ENCODE assay signal across 13 cellular contexts in genomic region chr2:148338544-148338943, GRCh38.
A peak's percentile ranks its signal among the peaks of the same experiment; 100 is the strongest.
DNase-seq lines count a peak whose midpoint lies in the region; ATAC-seq, FAIRE-seq and TF ChIP-seq lines count a peak whose summit lies in the region.
"Had no signal": no experiment of that assay in that cellular context is flagged by ENCODE, and none has a peak within 500 bp of the region (broad histone marks: within the 10 kb centered on the region; RNA-seq: fewer than 3 reads in every experiment).

No MANE protein-coding gene starts in this region.

- DNase-seq in DMS53 (lab: John Stamatoyannopoulos, UW), result peak; percentile 12
- DNase-seq in DMS53 treated with DMSO at 0.1 percent for 48 hours (lab: John Stamatoyannopoulos, UW; ENCODE audit: unreplicated experiment), result no peak
- DNase-seq in fibroblast of pulmonary artery (ENCODE audit: low read depth), result peak; percentile 72
- DNase-seq in frontal cortex (ENCODE audit: low spot score in 2 of 2), result no peak
- DNase-seq in islet precursor cell, result no peak
- DNase-seq in activated CD4-positive, alpha-beta memory T cell treated with anti-CD3 and anti-CD28 coated beads, Interleukin-2, amount 10 ng/mL, durations not matched to agents 7 days and 5 days, result no peak
- DNase-seq: 8988T; left colon; stimulated activated naive CD4-positive, alpha-beta T cell treated with Interleukin-2 at 50 U/mL for 16 hours; T-helper 2 cell had no signal

- CTCF ChIA-PET in activated CD4-positive, alpha-beta memory T cell treated with anti-CD3 and anti-CD28 coated beads, Interleukin-2, amount 10 ng/mL, durations not matched to agents 7 days and 5 days (lab: Charles Lee), result no interaction called here

- H3K9ac ChIP-seq in skeletal muscle satellite cell (ENCODE audit: low read depth, low read length), result no peak overlapping the region
- H3K9ac ChIP-seq: neural progenitor cell had no signal

- ATAC-seq in SK-N-SH treated with all-trans-retinoic acid at 6 μM for 48 hours, result peak; percentile 74
- ATAC-seq: left colon had no signal

- peaks cover 11% of the 10 kb centered on the region for H3K4me1 ChIP-seq in skeletal muscle satellite cell (ENCODE audit: control insufficient read depth, insufficient read depth, low read length)
- H3K4me1 ChIP-seq: neural progenitor cell had no signal

- no peaks in the 10 kb centered on the region for H3K9me3 ChIP-seq in skeletal muscle satellite cell (replicated peaks; ENCODE audit: low read length)

- peaks cover 1% of the 10 kb centered on the region for H3K4me1 Mint-ChIP-seq in activated CD4-positive, alpha-beta memory T cell treated with anti-CD3 and anti-CD28 coated beads, Interleukin-2, amount 10 ng/mL, durations not matched to agents 7 days and 5 days
- H3K4me1 Mint-ChIP-seq: neural progenitor cell had no signal

- peaks cover 8% of the 10 kb centered on the region for H3K36me3 ChIP-seq in skeletal muscle satellite cell (ENCODE audit: insufficient read depth, low read length)

- no peak for FAIRE-seq in frontal cortex (lab: Jason Lieb, UNC)

- H3K27ac Mint-ChIP-seq in activated CD4-positive, alpha-beta memory T cell treated with anti-CD3 and anti-CD28 coated beads, Interleukin-2, amount 10 ng/mL, durations not matched to agents 7 days and 5 days, result no peak overlapping the region
- H3K27ac Mint-ChIP-seq: neural progenitor cell had no signal

- POLR2A ChIA-PET in activated CD4-positive, alpha-beta memory T cell treated with anti-CD3 and anti-CD28 coated beads, Interleukin-2, amount 10 ng/mL, durations not matched to agents 7 days and 5 days (lab: Charles Lee), result no interaction called here

- no peak overlapping the region for H3K4me3 Mint-ChIP-seq in activated CD4-positive, alpha-beta memory T cell treated with anti-CD3 and anti-CD28 coated beads, Interleukin-2, amount 10 ng/mL, durations not matched to agents 7 days and 5 days
- H3K4me3 Mint-ChIP-seq: neural progenitor cell had no signal

- H3K9me3 Mint-ChIP-seq in activated CD4-positive, alpha-beta memory T cell treated with anti-CD3 and anti-CD28 coated beads, Interleukin-2, amount 10 ng/mL, durations not matched to agents 7 days and 5 days, result peaks cover 6% of the 10 kb centered on the region
- H3K9me3 Mint-ChIP-seq: neural progenitor cell had no signal

- peaks cover 19% of the 10 kb centered on the region for H3K36me3 Mint-ChIP-seq in activated CD4-positive, alpha-beta memory T cell treated with anti-CD3 and anti-CD28 coated beads, Interleukin-2, amount 10 ng/mL, durations not matched to agents 7 days and 5 days (ENCODE audit: low read depth)

- TF ChIP-seq CTCF in fibroblast of pulmonary artery (IDR thresholded peaks at IDR 0.05; ENCODE audit: low read length, missing control alignments), result no peak

- no peaks in the 10 kb centered on the region for H3K27me3 ChIP-seq in skeletal muscle satellite cell (ENCODE audit: control insufficient read depth, insufficient read depth, low read length)
- H3K27me3 ChIP-seq: neural progenitor cell had no signal

- H3K4me3 ChIP-seq in fibroblast of pulmonary artery (replicated peaks; ENCODE audit: low read depth, low read length), result no peak overlapping the region
- no peak overlapping the region for H3K4me3 ChIP-seq in skeletal muscle satellite cell (ENCODE audit: low read length)
- H3K4me3 ChIP-seq: neural progenitor cell had no signal

- H3K27me3 Mint-ChIP-seq in activated CD4-positive, alpha-beta memory T cell treated with anti-CD3 and anti-CD28 coated beads, Interleukin-2, amount 10 ng/mL, durations not matched to agents 7 days and 5 days, result no peaks in the 10 kb centered on the region

- H3K4me2 ChIP-seq in skeletal muscle satellite cell (ENCODE audit: low read length), result peak overlapping the region; percentile 54
- H3K4me2 ChIP-seq: neural progenitor cell had no signal

TF ChIP-seq in SK-N-SH treated with all-trans-retinoic acid at 6 μM for 48 hours, 23 proteins besides CTCF, POLR2A, EP300 and RAD21:
- TF ChIP-seq RARB (CRISPR knock-in tag; IDR thresholded peaks at IDR 0.05), result no peak
- TF ChIP-seq, protein P1, sequence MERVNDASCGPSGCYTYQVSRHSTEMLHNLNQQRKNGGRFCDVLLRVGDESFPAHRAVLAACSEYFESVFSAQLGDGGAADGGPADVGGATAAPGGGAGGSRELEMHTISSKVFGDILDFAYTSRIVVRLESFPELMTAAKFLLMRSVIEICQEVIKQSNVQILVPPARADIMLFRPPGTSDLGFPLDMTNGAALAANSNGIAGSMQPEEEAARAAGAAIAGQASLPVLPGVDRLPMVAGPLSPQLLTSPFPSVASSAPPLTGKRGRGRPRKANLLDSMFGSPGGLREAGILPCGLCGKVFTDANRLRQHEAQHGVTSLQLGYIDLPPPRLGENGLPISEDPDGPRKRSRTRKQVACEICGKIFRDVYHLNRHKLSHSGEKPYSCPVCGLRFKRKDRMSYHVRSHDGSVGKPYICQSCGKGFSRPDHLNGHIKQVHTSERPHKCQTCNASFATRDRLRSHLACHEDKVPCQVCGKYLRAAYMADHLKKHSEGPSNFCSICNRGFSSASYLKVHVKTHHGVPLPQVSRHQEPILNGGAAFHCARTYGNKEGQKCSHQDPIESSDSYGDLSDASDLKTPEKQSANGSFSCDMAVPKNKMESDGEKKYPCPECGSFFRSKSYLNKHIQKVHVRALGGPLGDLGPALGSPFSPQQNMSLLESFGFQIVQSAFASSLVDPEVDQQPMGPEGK (CRISPR knock-in tag; IDR thresholded peaks at IDR 0.05; ENCODE audit: borderline replicate concordance), result no peak
- TF ChIP-seq TCF4 (CRISPR knock-in tag; IDR thresholded peaks at IDR 0.05; ENCODE audit: borderline replicate concordance), result no peak
- no peak for TF ChIP-seq PPARA (CRISPR knock-in tag; IDR thresholded peaks at IDR 0.05; ENCODE audit: borderline replicate concordance)
- no peak for TF ChIP-seq ZC3H10 (CRISPR knock-in tag; IDR thresholded peaks at IDR 0.05)
- TF ChIP-seq, protein P2, sequence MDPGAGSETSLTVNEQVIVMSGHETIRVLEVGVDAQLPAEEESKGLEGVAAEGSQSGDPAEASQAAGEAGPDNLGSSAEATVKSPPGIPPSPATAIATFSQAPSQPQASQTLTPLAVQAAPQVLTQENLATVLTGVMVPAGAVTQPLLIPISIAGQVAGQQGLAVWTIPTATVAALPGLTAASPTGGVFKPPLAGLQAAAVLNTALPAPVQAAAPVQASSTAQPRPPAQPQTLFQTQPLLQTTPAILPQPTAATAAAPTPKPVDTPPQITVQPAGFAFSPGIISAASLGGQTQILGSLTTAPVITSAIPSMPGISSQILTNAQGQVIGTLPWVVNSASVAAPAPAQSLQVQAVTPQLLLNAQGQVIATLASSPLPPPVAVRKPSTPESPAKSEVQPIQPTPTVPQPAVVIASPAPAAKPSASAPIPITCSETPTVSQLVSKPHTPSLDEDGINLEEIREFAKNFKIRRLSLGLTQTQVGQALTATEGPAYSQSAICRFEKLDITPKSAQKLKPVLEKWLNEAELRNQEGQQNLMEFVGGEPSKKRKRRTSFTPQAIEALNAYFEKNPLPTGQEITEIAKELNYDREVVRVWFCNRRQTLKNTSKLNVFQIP (CRISPR knock-in tag; IDR thresholded peaks at IDR 0.05; ENCODE audit: borderline replicate concordance, low read depth), result no peak
- no peak for TF ChIP-seq CREB5 (CRISPR knock-in tag; IDR thresholded peaks at IDR 0.05; ENCODE audit: low read depth)
- TF ChIP-seq CSRNP3 (CRISPR knock-in tag; IDR thresholded peaks at IDR 0.05), result no peak
- no peak for TF ChIP-seq GLIS3 (CRISPR knock-in tag; IDR thresholded peaks at IDR 0.05)
- TF ChIP-seq BACH2 (CRISPR knock-in tag; IDR thresholded peaks at IDR 0.05; ENCODE audit: borderline replicate concordance), result no peak
- TF ChIP-seq ARNTL (CRISPR knock-in tag; IDR thresholded peaks at IDR 0.05; ENCODE audit: borderline replicate concordance, low read depth), result no peak
- no peak for TF ChIP-seq ISL1 (CRISPR knock-in tag; IDR thresholded peaks at IDR 0.05)
- TF ChIP-seq ESRRG (CRISPR knock-in tag; IDR thresholded peaks at IDR 0.05), result no peak
- TF ChIP-seq TOX (CRISPR knock-in tag; IDR thresholded peaks at IDR 0.05; ENCODE audit: borderline replicate concordance), result no peak
- no peak for TF ChIP-seq ZNF565 (CRISPR knock-in tag; conservative IDR thresholded peaks at IDR 0.05; ENCODE audit: low read depth)

Comparison
In these comparisons a context has a peak if more than half of its experiments do, and no peak if none do; other contexts are left out.
1. DNase-seq: peak in DMS53 (single experiment) and fibroblast of pulmonary artery (single experiment); none in DMS53 treated with DMSO at 0.1 percent for 48 hours (single experiment), frontal cortex (0 of 2), islet precursor cell (single experiment) and activated CD4-positive, alpha-beta memory T cell treated with anti-CD3 and anti-CD28 coated beads, Interleukin-2, amount 10 ng/mL, durations not matched to agents 7 days and 5 days (single experiment).